1 cellular context compared by ENCODE assay signal in the genomic region with DNA sequence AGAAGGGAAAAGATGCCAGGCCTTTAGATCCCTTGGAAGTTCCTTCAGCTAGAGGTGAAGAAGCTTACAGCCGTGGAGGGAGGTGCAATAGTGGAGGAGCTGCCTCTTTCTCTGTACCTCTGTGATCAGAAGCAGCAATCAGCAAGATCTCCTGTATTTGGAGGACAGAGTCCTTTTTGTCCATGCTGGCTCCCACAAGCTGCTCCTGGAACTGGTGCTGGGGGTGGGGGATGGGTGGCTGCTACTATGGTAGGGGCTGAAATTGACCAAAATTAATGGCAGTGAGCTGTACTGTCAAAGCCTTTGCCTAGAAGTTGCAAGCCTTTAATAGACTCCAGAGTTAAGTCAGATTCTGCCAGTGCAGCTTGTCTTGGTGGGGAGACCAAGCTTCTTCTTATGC.
TF ChIP-seq lines count a peak whose summit lies in the region.

No MANE protein-coding gene starts in this region.

TF ChIP-seq in GM23338, 12 proteins besides CTCF, POLR2A, EP300 and RAD21 (continued from another document):
- TF ChIP-seq, protein P1, sequence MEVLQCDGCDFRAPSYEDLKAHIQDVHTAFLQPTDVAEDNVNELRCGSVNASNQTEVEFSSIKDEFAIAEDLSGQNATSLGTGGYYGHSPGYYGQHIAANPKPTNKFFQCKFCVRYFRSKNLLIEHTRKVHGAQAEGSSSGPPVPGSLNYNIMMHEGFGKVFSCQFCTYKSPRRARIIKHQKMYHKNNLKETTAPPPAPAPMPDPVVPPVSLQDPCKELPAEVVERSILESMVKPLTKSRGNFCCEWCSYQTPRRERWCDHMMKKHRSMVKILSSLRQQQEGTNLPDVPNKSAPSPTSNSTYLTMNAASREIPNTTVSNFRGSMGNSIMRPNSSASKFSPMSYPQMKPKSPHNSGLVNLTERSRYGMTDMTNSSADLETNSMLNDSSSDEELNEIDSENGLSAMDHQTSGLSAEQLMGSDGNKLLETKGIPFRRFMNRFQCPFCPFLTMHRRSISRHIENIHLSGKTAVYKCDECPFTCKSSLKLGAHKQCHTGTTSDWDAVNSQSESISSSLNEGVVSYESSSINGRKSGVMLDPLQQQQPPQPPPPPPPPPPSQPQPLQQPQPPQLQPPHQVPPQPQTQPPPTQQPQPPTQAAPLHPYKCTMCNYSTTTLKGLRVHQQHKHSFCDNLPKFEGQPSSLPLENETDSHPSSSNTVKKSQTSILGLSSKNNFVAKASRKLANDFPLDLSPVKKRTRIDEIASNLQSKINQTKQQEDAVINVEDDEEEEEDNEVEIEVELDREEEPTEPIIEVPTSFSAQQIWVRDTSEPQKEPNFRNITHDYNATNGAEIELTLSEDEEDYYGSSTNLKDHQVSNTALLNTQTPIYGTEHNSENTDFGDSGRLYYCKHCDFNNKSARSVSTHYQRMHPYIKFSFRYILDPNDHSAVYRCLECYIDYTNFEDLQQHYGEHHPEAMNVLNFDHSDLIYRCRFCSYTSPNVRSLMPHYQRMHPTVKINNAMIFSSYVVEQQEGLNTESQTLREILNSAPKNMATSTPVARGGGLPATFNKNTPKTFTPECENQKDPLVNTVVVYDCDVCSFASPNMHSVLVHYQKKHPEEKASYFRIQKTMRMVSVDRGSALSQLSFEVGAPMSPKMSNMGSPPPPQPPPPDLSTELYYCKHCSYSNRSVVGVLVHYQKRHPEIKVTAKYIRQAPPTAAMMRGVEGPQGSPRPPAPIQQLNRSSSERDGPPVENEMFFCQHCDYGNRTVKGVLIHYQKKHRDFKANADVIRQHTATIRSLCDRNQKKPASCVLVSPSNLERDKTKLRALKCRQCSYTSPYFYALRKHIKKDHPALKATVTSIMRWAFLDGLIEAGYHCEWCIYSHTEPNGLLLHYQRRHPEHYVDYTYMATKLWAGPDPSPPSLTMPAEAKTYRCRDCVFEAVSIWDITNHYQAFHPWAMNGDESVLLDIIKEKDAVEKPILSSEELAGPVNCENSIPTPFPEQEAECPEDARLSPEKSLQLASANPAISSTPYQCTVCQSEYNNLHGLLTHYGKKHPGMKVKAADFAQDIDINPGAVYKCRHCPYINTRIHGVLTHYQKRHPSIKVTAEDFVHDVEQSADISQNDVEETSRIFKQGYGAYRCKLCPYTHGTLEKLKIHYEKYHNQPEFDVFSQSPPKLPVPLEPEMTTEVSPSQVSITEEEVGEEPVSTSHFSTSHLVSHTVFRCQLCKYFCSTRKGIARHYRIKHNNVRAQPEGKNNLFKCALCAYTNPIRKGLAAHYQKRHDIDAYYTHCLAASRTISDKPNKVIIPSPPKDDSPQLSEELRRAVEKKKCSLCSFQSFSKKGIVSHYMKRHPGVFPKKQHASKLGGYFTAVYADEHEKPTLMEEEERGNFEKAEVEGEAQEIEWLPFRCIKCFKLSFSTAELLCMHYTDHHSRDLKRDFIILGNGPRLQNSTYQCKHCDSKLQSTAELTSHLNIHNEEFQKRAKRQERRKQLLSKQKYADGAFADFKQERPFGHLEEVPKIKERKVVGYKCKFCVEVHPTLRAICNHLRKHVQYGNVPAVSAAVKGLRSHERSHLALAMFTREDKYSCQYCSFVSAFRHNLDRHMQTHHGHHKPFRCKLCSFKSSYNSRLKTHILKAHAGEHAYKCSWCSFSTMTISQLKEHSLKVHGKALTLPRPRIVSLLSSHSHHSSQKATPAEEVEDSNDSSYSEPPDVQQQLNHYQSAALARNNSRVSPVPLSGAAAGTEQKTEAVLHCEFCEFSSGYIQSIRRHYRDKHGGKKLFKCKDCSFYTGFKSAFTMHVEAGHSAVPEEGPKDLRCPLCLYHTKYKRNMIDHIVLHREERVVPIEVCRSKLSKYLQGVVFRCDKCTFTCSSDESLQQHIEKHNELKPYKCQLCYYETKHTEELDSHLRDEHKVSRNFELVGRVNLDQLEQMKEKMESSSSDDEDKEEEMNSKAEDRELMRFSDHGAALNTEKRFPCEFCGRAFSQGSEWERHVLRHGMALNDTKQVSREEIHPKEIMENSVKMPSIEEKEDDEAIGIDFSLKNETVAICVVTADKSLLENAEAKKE (CRISPR knock-in tag; IDR thresholded peaks at IDR 0.05), result no peak
